Comparison of ENCODE assay signal across 8 cellular contexts in genomic region chr14:34322940-34323418, GRCh38.
DNase-seq lines count a peak whose midpoint lies in the region; ATAC-seq and TF ChIP-seq lines count a peak whose summit lies in the region.

No MANE protein-coding gene starts in this region.

- H3K27ac ChIP-seq in 22Rv1, result no peak overlapping the region

- H3K27me3 Mint-ChIP-seq in activated CD4-positive, alpha-beta memory T cell treated with anti-CD3 and anti-CD28 coated beads, Interleukin-2, amount 10 ng/mL, durations not matched to agents 7 days and 5 days, result peaks cover 9% of the 10 kb centered on the region
- peaks cover 0 to 8% of the 10 kb centered on the region in 2 donors for H3K27me3 Mint-ChIP-seq in effector memory CD8-positive, alpha-beta T cell

- POLR2A ChIA-PET in activated CD4-positive, alpha-beta memory T cell treated with anti-CD3 and anti-CD28 coated beads, Interleukin-2, amount 10 ng/mL, durations not matched to agents 7 days and 5 days (lab: Charles Lee), result no interaction called here

- CTCF ChIA-PET in activated CD4-positive, alpha-beta memory T cell treated with anti-CD3 and anti-CD28 coated beads, Interleukin-2, amount 10 ng/mL, durations not matched to agents 7 days and 5 days (lab: Charles Lee), result interaction anchor here (0.6 to 2.8 kb wide), 20 partner anchors 9 to 622 kb away, joined by 3 to 13 read pairs (median 4); no protein-coding TSS in a partner anchor

- no peak overlapping the region for H3K4me3 Mint-ChIP-seq in activated CD4-positive, alpha-beta memory T cell treated with anti-CD3 and anti-CD28 coated beads, Interleukin-2, amount 10 ng/mL, durations not matched to agents 7 days and 5 days
- H3K4me3 Mint-ChIP-seq in effector memory CD8-positive, alpha-beta T cell, result no peak overlapping the region

- peak; percentile 91 for TF ChIP-seq CTCF in 22Rv1 (IDR thresholded peaks at IDR 0.05)

- DNase-seq in NCI-H526 treated with DMSO at 0.1 percent for 48 hours (lab: John Stamatoyannopoulos, UW) (peak; percentile 41), myocyte (ENCODE audit: low read depth) (peak; percentile 76)
- DNase-seq in activated CD4-positive, alpha-beta memory T cell treated with anti-CD3 and anti-CD28 coated beads, Interleukin-2, amount 10 ng/mL, durations not matched to agents 7 days and 5 days, result peak; percentile 77
- peak; percentile 52 to 63 (median 59) for DNase-seq in effector memory CD8-positive, alpha-beta T cell
- DNase-seq in stimulated activated CD8-positive, alpha-beta memory T cell treated with anti-CD3 and anti-CD28 coated beads, Interleukin-7, amount 100 ng/mL, for 4 hours (ENCODE audit: low read depth in 2 of 2), result peak; percentile 40 to 48

- H3K36me3 Mint-ChIP-seq in activated CD4-positive, alpha-beta memory T cell treated with anti-CD3 and anti-CD28 coated beads, Interleukin-2, amount 10 ng/mL, durations not matched to agents 7 days and 5 days (ENCODE audit: low read depth), result no peaks in the 10 kb centered on the region
- no peaks in the 10 kb centered on the region for H3K36me3 Mint-ChIP-seq in effector memory CD8-positive, alpha-beta T cell (ENCODE audit: insufficient read depth)

- no peaks in the 10 kb centered on the region for H3K4me1 Mint-ChIP-seq in activated CD4-positive, alpha-beta memory T cell treated with anti-CD3 and anti-CD28 coated beads, Interleukin-2, amount 10 ng/mL, durations not matched to agents 7 days and 5 days
- H3K4me1 Mint-ChIP-seq in effector memory CD8-positive, alpha-beta T cell (ENCODE audit: low read depth in 2 of 2), result peaks cover 0 to 1% of the 10 kb centered on the region in 2 donors

- peak; percentile 48 for ATAC-seq in GM18499 (IDR thresholded peaks at IDR 0.05; ENCODE audit: insufficient read depth, unreplicated experiment)
- ATAC-seq in HG03378 (IDR thresholded peaks at IDR 0.05; ENCODE audit: unreplicated experiment), result peak; percentile 86
- ATAC-seq in effector memory CD8-positive, alpha-beta T cell (replicated peaks), result peak; percentile 73

- H3K27ac Mint-ChIP-seq in activated CD4-positive, alpha-beta memory T cell treated with anti-CD3 and anti-CD28 coated beads, Interleukin-2, amount 10 ng/mL, durations not matched to agents 7 days and 5 days, result no peak overlapping the region
- no peak overlapping the region for H3K27ac Mint-ChIP-seq in effector memory CD8-positive, alpha-beta T cell

- no peaks in the 10 kb centered on the region for H3K9me3 Mint-ChIP-seq in activated CD4-positive, alpha-beta memory T cell treated with anti-CD3 and anti-CD28 coated beads, Interleukin-2, amount 10 ng/mL, durations not matched to agents 7 days and 5 days
- H3K9me3 Mint-ChIP-seq in effector memory CD8-positive, alpha-beta T cell, result no peaks in the 10 kb centered on the region
